32 cellular contexts compared by ENCODE assay signal in the genomic region with DNA sequence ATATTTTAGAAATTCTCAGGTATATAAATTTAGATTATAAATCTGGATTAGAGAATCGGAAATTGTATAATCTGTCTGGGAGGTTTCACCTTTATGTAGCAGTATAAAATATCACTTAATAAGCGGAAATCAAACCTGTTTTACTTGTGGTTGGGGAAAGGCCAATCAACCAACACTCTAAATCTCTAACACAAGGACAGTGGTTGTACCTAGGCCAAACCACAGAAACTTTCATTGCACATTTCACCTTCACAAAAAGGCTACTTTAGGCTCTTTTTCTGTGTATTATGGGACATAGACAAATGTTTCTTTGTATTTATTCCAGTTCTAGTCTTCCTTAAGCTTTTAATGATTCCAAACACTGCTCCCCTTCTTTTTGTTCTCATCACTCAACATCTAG.
"Had no signal": no experiment of that assay in that cellular context is flagged by ENCODE, and none has a peak within 500 bp of the region (broad histone marks: within the 10 kb centered on the region; RNA-seq: fewer than 3 reads in every experiment).

No MANE protein-coding gene starts in this region.

- H3K9me3 ChIP-seq: neutrophil, ovary, prostate gland, sigmoid colon, thyroid gland, vagina had no signal

- H3K9me3 Mint-ChIP-seq: activated naive CD4-positive, alpha-beta T cell treated with anti-CD3 and anti-CD28 coated beads, Interleukin-2, amount 10 ng/mL, durations not matched to agents 7 days and 5 days; stimulated activated memory B cell treated with anti-CD40 and anti-IgM and Interleukin-4, amounts not matched to agents 10 μg/mL and 1 μg/mL and 100 μg/mL, for 72 hours had no signal

- H3K4me3 ChIP-seq: left ventricle myocardium inferior, ovary, prostate gland, sigmoid colon, stomach, thyroid gland, upper lobe of left lung, vagina had no signal

- H3K4me1 Mint-ChIP-seq: endodermal cell, naive B cell, nephron progenitor cell had no signal

- H3K36me3 ChIP-seq: ovary, prostate gland had no signal

- H3K4me1 ChIP-seq: prostate gland, sigmoid colon, stomach, thyroid gland, upper lobe of left lung had no signal

- FAIRE-seq: astrocyte, frontal cortex, islet of Langerhans, small intestine, TTC549 had no signal

- H3K27ac Mint-ChIP-seq: activated naive CD4-positive, alpha-beta T cell treated with anti-CD3 and anti-CD28 coated beads, Interleukin-2, amount 10 ng/mL, durations not matched to agents 7 days and 5 days; activated naive CD8-positive, alpha-beta T cell treated with anti-CD3 and anti-CD28 coated beads, Interleukin-2, amount 10 ng/mL, durations not matched to agents 7 days and 5 days; endodermal cell; naive B cell; nephron progenitor cell; stimulated activated memory B cell treated with anti-CD40 and anti-IgM and Interleukin-4, amounts not matched to agents 10 μg/mL and 1 μg/mL and 100 μg/mL, for 72 hours had no signal

- DNase-seq: activated CD4-positive, alpha-beta T cell treated with anti-CD3 and anti-CD28 coated beads for 4 hours; activated CD4-positive, alpha-beta T cell treated with anti-CD3 and anti-CD28 coated beads, Interleukin-2, amount 50 U/mL, for 48 hours; activated CD8-positive, alpha-beta memory T cell treated with anti-CD3 and anti-CD28 coated beads for 24 hours; activated gamma-delta T cell; activated naive CD4-positive, alpha-beta T cell treated with anti-CD3 and anti-CD28 coated beads, Interleukin-2, amount 10 ng/mL, durations not matched to agents 7 days and 5 days; activated naive CD8-positive, alpha-beta T cell treated with anti-CD3 and anti-CD28 coated beads, Interleukin-2, amount 10 ng/mL, durations not matched to agents 7 days and 5 days; brain microvascular endothelial cell; central memory CD4-positive, alpha-beta T cell; endodermal cell; left ventricle myocardium inferior; naive B cell; nephron progenitor cell; ovary; retina; sigmoid colon; small intestine; stimulated activated CD4-positive, alpha-beta T cell treated with anti-CD3 and anti-CD28 coated beads, Interleukin-4, amount 100 ng/mL, for 4 hours; stimulated activated CD8-positive, alpha-beta memory T cell treated with anti-CD3 and anti-CD28 coated beads, Interleukin-4, amount 100 ng/mL, for 48 hours; stomach; T-helper 1 cell; T-helper 9 cell; thyroid gland; upper lobe of left lung had no signal

- H3K27me3 ChIP-seq: brain microvascular endothelial cell, neutrophil, ovary, sigmoid colon, stomach, thyroid gland, upper lobe of left lung, vagina had no signal

- ATAC-seq: stimulated activated memory B cell treated with anti-CD40 and anti-IgM and Interleukin-4, amounts not matched to agents 10 μg/mL and 1 μg/mL and 100 μg/mL, for 72 hours had no signal

- H3K4me3 Mint-ChIP-seq: activated naive CD4-positive, alpha-beta T cell treated with anti-CD3 and anti-CD28 coated beads, Interleukin-2, amount 10 ng/mL, durations not matched to agents 7 days and 5 days; activated naive CD8-positive, alpha-beta T cell treated with anti-CD3 and anti-CD28 coated beads, Interleukin-2, amount 10 ng/mL, durations not matched to agents 7 days and 5 days; endodermal cell; naive B cell; nephron progenitor cell; stimulated activated memory B cell treated with anti-CD40 and anti-IgM and Interleukin-4, amounts not matched to agents 10 μg/mL and 1 μg/mL and 100 μg/mL, for 72 hours had no signal

- H3K27me3 Mint-ChIP-seq: activated naive CD4-positive, alpha-beta T cell treated with anti-CD3 and anti-CD28 coated beads, Interleukin-2, amount 10 ng/mL, durations not matched to agents 7 days and 5 days; activated naive CD8-positive, alpha-beta T cell treated with anti-CD3 and anti-CD28 coated beads, Interleukin-2, amount 10 ng/mL, durations not matched to agents 7 days and 5 days; naive B cell; stimulated activated memory B cell treated with anti-CD40 and anti-IgM and Interleukin-4, amounts not matched to agents 10 μg/mL and 1 μg/mL and 100 μg/mL, for 72 hours had no signal

- H3K27ac ChIP-seq: brain microvascular endothelial cell, left ventricle myocardium inferior, neutrophil, ovary, prostate gland, sigmoid colon, stomach, thyroid gland, upper lobe of left lung, vagina, VCaP had no signal
